ENCODE assay signal across 1 cellular context in genomic region chr2:47904903-47905453, GRCh38.
A peak's percentile ranks its signal among the peaks of the same experiment; 100 is the strongest.
TF ChIP-seq lines count a peak whose summit lies in the region.

No MANE protein-coding gene starts in this region.

TF ChIP-seq in K562, 482 proteins besides CTCF, POLR2A, EP300 and RAD21 (continued from another document):
- no peak for TF ChIP-seq CHD4 (IDR thresholded peaks at IDR 0.05; ENCODE audit: insufficient read depth, insufficient replicate concordance, low read depth, low read length, poor library complexity, severe bottlenecking)
- TF ChIP-seq ZNF197 (CRISPR knock-in tag; IDR thresholded peaks at IDR 0.05; ENCODE audit: low read depth), result no peak
- no peak for TF ChIP-seq BCOR (IDR thresholded peaks at IDR 0.05)
- TF ChIP-seq E2F4 (CRISPR knock-in tag; IDR thresholded peaks at IDR 0.05; ENCODE audit: low read depth), result no peak
- no peak for TF ChIP-seq THRB (CRISPR knock-in tag; conservative IDR thresholded peaks at IDR 0.05)
- peak; percentile 41 for TF ChIP-seq RBBP5 (IDR thresholded peaks at IDR 0.05; ENCODE audit: borderline replicate concordance, insufficient read depth, low read length, poor library complexity, severe bottlenecking)
- TF ChIP-seq NFYB (IDR thresholded peaks at IDR 0.05; ENCODE audit: extremely low read depth, insufficient read length), result no peak
- TF ChIP-seq ZC3H4 (CRISPR knock-in tag; IDR thresholded peaks at IDR 0.05; ENCODE audit: borderline replicate concordance), result no peak
- no peak for TF ChIP-seq ZNF184 (CRISPR knock-in tag; IDR thresholded peaks at IDR 0.05)
- no peak for TF ChIP-seq SOX6 (IDR thresholded peaks at IDR 0.05)
- no peak for TF ChIP-seq OTX1 (CRISPR knock-in tag; IDR thresholded peaks at IDR 0.05)
- TF ChIP-seq MTA1 (IDR thresholded peaks at IDR 0.05; ENCODE audit: borderline replicate concordance), result no peak
- no peak for TF ChIP-seq STAT5B (CRISPR knock-in tag; IDR thresholded peaks at IDR 0.05)
- TF ChIP-seq GTF2A2 (tag; IDR thresholded peaks at IDR 0.05), result no peak
- no peak for TF ChIP-seq SMARCA4 (IDR thresholded peaks at IDR 0.05)
- TF ChIP-seq CSDE1 (IDR thresholded peaks at IDR 0.05), result no peak
- no peak for TF ChIP-seq RREB1 (CRISPR knock-in tag; IDR thresholded peaks at IDR 0.05)
- TF ChIP-seq GATA2 (CRISPR knock-in tag; IDR thresholded peaks at IDR 0.05), result no peak
- no peak for TF ChIP-seq CREB3 (tag; conservative IDR thresholded peaks at IDR 0.05; ENCODE audit: low read depth)
- no peak for TF ChIP-seq NRF1 (conservative IDR thresholded peaks at IDR 0.05 in 1 of 2, IDR thresholded peaks at IDR 0.05 in 1 of 2)
- TF ChIP-seq TARDBP (IDR thresholded peaks at IDR 0.05), result no peak
- peak; percentile 45; the same call in 1 of the 2 replicates for TF ChIP-seq ZNF740 (CRISPR knock-in tag; IDR thresholded peaks at IDR 0.05)
- TF ChIP-seq ZNF740 (tag; IDR thresholded peaks at IDR 0.05), result no peak
- TF ChIP-seq TRIM25 (IDR thresholded peaks at IDR 0.05; ENCODE audit: borderline replicate concordance), result no peak
- TF ChIP-seq ZNF274 (IDR thresholded peaks at IDR 0.05; ENCODE audit: borderline replicate concordance, low read depth, low read length), result no peak
- peak; percentile 31; the same call in 1 of the 2 replicates for TF ChIP-seq PHF8 (IDR thresholded peaks at IDR 0.05; ENCODE audit: borderline replicate concordance, low read length)
- no peak for TF ChIP-seq FOXM1 (IDR thresholded peaks at IDR 0.05; ENCODE audit: low read depth)
- TF ChIP-seq FOXM1 (CRISPR knock-in tag; IDR thresholded peaks at IDR 0.05; ENCODE audit: low read depth), result no peak
- TF ChIP-seq PTTG1 (tag; IDR thresholded peaks at IDR 0.05; ENCODE audit: low read depth), result no peak
- TF ChIP-seq PML (IDR thresholded peaks at IDR 0.05; ENCODE audit: low read length), result no peak
- peak; percentile 62 for TF ChIP-seq RBFOX2 (IDR thresholded peaks at IDR 0.05; ENCODE audit: low read depth, low read length)
- no peak for TF ChIP-seq KDM5B (IDR thresholded peaks at IDR 0.05; ENCODE audit: insufficient replicate concordance, low read depth, low read length)
- no peak for TF ChIP-seq SREBF1 (IDR thresholded peaks at IDR 0.05; ENCODE audit: borderline replicate concordance, low read depth, low read length)
- no peak for TF ChIP-seq ZFP91 (CRISPR knock-in tag; IDR thresholded peaks at IDR 0.05)
- TF ChIP-seq NFIC (IDR thresholded peaks at IDR 0.05), result no peak
- TF ChIP-seq NEUROD1 (IDR thresholded peaks at IDR 0.05; ENCODE audit: borderline replicate concordance, low read depth, low read length, partially characterized antibody), result no peak
- TF ChIP-seq PYGO2 (tag; IDR thresholded peaks at IDR 0.05), result no peak
- TF ChIP-seq COPS2 (conservative IDR thresholded peaks at IDR 0.05), result no peak
- TF ChIP-seq CBX3 (IDR thresholded peaks at IDR 0.05; ENCODE audit: borderline replicate concordance in 1 of 2, low read length in 2 of 2), result no peak
- no peak for TF ChIP-seq ZNF449 (CRISPR knock-in tag; IDR thresholded peaks at IDR 0.05)
- no peak for TF ChIP-seq HNRNPK (IDR thresholded peaks at IDR 0.05; ENCODE audit: low read depth, low read length, poor library complexity, severe bottlenecking)
- TF ChIP-seq TCF3 (CRISPR knock-in tag; IDR thresholded peaks at IDR 0.05), result no peak
- no peak for TF ChIP-seq AFF4 (CRISPR knock-in tag; IDR thresholded peaks at IDR 0.05)
- no peak for TF ChIP-seq NUFIP1 (IDR thresholded peaks at IDR 0.05; ENCODE audit: partially characterized antibody)
- no peak for TF ChIP-seq TAF7 (tag; IDR thresholded peaks at IDR 0.05)
- TF ChIP-seq TSC22D4 (tag; IDR thresholded peaks at IDR 0.05), result no peak
- no peak for TF ChIP-seq ZNF584 (CRISPR knock-in tag; IDR thresholded peaks at IDR 0.05; ENCODE audit: low read depth)
- TF ChIP-seq KLF6 (CRISPR knock-in tag; IDR thresholded peaks at IDR 0.05; ENCODE audit: borderline replicate concordance), result no peak
TF ChIP-seq in K562: peak in this region for 11.
